ENCODE assay signal across 18 cellular contexts in the genomic region with DNA sequence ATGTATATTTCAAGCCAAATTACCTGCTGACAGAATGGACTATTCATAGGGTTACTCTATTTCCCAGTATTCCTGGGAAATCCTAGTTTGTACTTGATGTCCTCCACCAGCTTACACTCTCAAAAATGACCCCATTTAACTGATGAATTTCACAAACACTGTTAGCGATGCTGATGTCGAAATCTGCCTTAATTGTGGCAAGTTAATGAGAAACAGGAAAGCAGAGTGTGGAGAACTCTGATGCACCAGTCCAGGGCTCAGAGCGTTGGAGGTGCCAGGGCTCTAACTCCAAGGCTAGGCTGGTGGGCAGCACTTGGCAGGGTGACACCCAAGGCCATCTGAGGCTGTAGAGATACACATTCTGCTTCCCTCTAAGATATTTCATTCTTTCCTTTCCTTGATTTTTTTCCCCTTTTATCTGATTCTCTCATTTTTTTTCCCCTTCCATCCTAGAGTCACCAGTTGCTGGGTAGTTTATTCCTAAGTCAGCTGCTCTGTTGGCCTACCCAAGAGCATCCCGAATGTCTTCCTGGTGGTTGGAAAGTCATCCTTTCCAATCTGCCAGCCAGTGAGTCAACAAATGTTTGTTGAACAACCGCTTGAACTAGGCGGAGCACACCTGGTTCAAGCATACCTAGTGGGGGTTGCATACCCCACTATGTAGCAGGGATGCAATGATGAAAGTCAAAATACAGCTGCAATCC.
"Had no signal": no experiment of that assay in that cellular context is flagged by ENCODE, and none has a peak within 500 bp of the region (broad histone marks: within the 10 kb centered on the region; RNA-seq: fewer than 3 reads in every experiment).

No MANE protein-coding gene starts in this region.

- H3K79me2 ChIP-seq: parathyroid adenoma had no signal

- H3K9ac ChIP-seq: parathyroid adenoma had no signal

- ATAC-seq: foreskin keratinocyte; natural killer cell; stimulated activated effector memory CD8-positive, alpha-beta T cell treated with anti-CD3 and anti-CD28 coated beads, Interleukin-12 subunit alpha, Interleukin-12 subunit beta, amount 100 ng/mL, for 72 hours had no signal

- H3K36me3 ChIP-seq: neutrophil, tibial nerve, uterus had no signal

- H3K4me1 ChIP-seq: foreskin keratinocyte, parathyroid adenoma, uterus had no signal

- H3K4me3 ChIP-seq: tibial nerve, uterus had no signal

- DNase-seq: activated CD4-positive, alpha-beta T cell treated with anti-CD3 and anti-CD28 coated beads for 1 hour; activated CD4-positive, alpha-beta T cell treated with anti-CD3 and anti-CD28 coated beads, Interleukin-2, amount 50 U/mL, for 48 hours; activated naive CD4-positive, alpha-beta T cell treated with anti-CD3 and anti-CD28 coated beads, Interleukin-2, amount 10 ng/mL, durations not matched to agents 7 days and 5 days; dermis blood vessel endothelial cell; endodermal cell; foreskin keratinocyte; glutamatergic neuron; kidney glomerular epithelial cell; mesendoderm; natural killer cell; retina; T-helper 9 cell; uterus had no signal

- H3K27ac ChIP-seq: foreskin keratinocyte, neutrophil, parathyroid adenoma, tibial nerve, uterus had no signal

- H3K9me3 ChIP-seq: neutrophil, tibial nerve, uterus had no signal

- H2AFZ ChIP-seq: parathyroid adenoma had no signal

- FAIRE-seq: astrocyte had no signal

- H3K27me3 ChIP-seq: foreskin keratinocyte, tibial nerve, uterus had no signal
